Comparison of ENCODE assay signal across 1 cellular context in the genomic region with DNA sequence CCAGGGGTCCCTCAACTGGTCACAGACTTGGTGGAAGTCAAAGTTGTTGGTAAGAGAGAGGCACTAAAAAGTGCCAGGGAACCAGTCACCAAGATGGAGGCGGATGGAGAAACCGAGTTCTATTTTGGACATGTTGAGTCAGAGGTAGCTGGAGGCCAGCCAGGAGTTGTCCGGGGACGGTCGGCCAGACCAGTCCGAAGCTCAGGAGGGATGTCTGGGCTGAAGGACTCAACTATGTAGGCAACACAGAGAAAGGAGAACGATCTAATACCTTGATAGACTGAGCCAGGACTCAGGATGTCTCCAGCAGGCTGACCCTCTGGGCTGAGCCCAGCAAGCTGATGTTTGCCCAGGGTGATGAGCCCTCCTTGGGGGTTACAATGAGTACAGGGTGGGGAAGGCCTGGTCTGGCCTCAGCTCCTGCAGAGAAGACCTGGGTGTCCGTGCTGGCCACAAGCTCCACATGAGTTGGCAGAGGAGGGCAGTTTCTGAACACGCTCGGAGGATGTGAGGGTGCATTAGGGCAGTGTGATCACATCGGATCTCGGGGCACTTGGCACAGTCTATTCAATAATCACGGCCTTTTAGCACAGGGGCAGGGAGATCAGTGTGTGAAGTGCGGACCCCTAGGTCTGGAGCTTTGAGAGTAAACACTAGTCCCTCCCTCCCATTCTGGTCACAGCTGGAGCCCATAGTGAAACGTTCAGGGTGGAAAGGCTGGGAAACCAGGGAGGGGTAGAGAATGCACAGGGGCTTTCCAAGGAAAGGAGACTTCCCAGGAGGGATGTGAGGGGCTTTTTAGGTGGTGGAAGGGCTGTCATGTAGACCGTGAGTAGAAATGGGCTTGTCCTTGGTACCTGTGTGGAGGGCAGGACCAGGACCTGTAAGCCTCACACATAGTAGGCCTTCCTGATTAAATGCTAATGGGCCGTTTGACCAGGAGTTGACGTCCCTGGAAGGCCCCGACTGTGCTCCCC.
TF ChIP-seq lines count a peak whose summit lies in the region.

No MANE protein-coding gene starts in this region.

TF ChIP-seq in H1, 55 proteins besides CTCF, POLR2A, EP300 and RAD21 (continued from another document):
- TF ChIP-seq POLR2AphosphoS5 (IDR thresholded peaks at IDR 0.05; ENCODE audit: low read depth, low read length) (no peak), CBX5 (IDR thresholded peaks at IDR 0.05; ENCODE audit: low read depth, low read length) (no peak), EZH2 (IDR thresholded peaks at IDR 0.05; ENCODE audit: low read depth, low read length, severe bottlenecking) (no peak), SP2 (IDR thresholded peaks at IDR 0.05; ENCODE audit: low read length) (no peak), BCL11A (IDR thresholded peaks at IDR 0.05; ENCODE audit: low read depth in 2 of 2, low read length in 2 of 2) (no peak)
